In genomic region chr2:27369471-27370025, GRCh38 we compare ENCODE assay signal across 8 cellular contexts. TPM values are rescaled to one million over a fixed set of nuclear protein-coding genes. Genes with fewer than 3 reads are reported as not detected.
DNase-seq lines count a peak whose midpoint lies in the region; ATAC-seq, FAIRE-seq and TF ChIP-seq lines count a peak whose summit lies in the region.

No MANE protein-coding gene starts in this region.

- H3K27ac Mint-ChIP-seq in mesothelial cell of epicardium = peak overlapping the region; percentile 96
- H3K27ac Mint-ChIP-seq in type B pancreatic cell = peak overlapping the region; percentile 98

- H3K9ac ChIP-seq in SK-N-MC (ENCODE audit: insufficient read length) = peak overlapping the region; percentile 88
- H3K9ac ChIP-seq in endothelial cell of umbilical vein (replicated peaks; ENCODE audit: extremely low read depth, insufficient read depth, low read length) = peak overlapping the region; percentile 69

- peak; percentile 35 for DNase-seq in SKM-1 treated with dmso at 0.1 percent for 144 hours (lab: John Stamatoyannopoulos, UW; ENCODE audit: unreplicated experiment)
- DNase-seq in SKM-1 (lab: John Stamatoyannopoulos, UW; ENCODE audit: unreplicated experiment) = no peak
- DNase-seq in SK-N-MC (ENCODE audit: low read depth, low spot score) = no peak
- DNase-seq in endothelial cell of umbilical vein (ENCODE audit: low read depth, low spot score) = no peak
- no peak for DNase-seq in mesothelial cell of epicardium (ENCODE audit: low spot score in 2 of 2, unreplicated experiment in 2 of 2)
- DNase-seq in type B pancreatic cell (ENCODE audit: extremely low spot score, unreplicated experiment) = no peak

- H3K27ac ChIP-seq in SK-N-MC (peak overlapping the region; percentile 57), endothelial cell of umbilical vein (ENCODE audit: insufficient read depth, low read depth, low read length) (peak overlapping the region; percentile 9)

- H3K4me3 ChIP-seq in SK-N-MC (peak overlapping the region; percentile 94), endothelial cell of umbilical vein (replicated peaks in 1 of 3; ENCODE audit: insufficient read depth in 1 of 3, low read depth in 1 of 3, low read length in 3 of 3) (peak overlapping the region; percentile 53 to 75 (median 70))

- CTCF ChIA-PET in endothelial cell of umbilical vein (lab: Charles Lee) = interaction anchor here (0.6 to 1.4 kb wide), 11 partner anchors 9 to 314 kb away, joined by 3 to 8 read pairs (median 4); partner anchors contain the start of genes CAD, GTF3C2 and ZNF513

- H3K36me3 ChIP-seq in SK-N-MC (ENCODE audit: insufficient read depth, low read length) = peaks cover 61% of the 10 kb centered on the region
- H3K36me3 ChIP-seq in endothelial cell of umbilical vein (ENCODE audit: control insufficient read depth in 2 of 2, extremely low read depth in 1 of 2, insufficient read depth in 2 of 2, low read length in 2 of 2) = peaks cover 10 to 29% of the 10 kb centered on the region in 2 experiments

- H3K27me3 Mint-ChIP-seq in mesothelial cell of epicardium (ENCODE audit: low read depth) = no peaks in the 10 kb centered on the region
- H3K27me3 Mint-ChIP-seq in type B pancreatic cell = no peaks in the 10 kb centered on the region

- intact Hi-C loops in endothelial cell of umbilical vein (cut with micrococcal nuclease) = loop anchor here (1.0 to 5.0 kb wide), 6 partner anchors 11 to 157 kb away; partner anchors contain the start of genes ATRAID, GTF3C2, IFT172 and MPV17

- no peaks in the 10 kb centered on the region for H4K20me1 ChIP-seq in endothelial cell of umbilical vein (replicated peaks; ENCODE audit: control insufficient read depth, extremely low read depth, insufficient read depth, low read length)

- peak overlapping the region; percentile 89 for H3K4me2 ChIP-seq in endothelial cell of umbilical vein (ENCODE audit: insufficient read depth, low read length)

- FAIRE-seq in endothelial cell of umbilical vein (lab: Jason Lieb, UNC) = peak; percentile 44

- no peaks in the 10 kb centered on the region for H3K27me3 ChIP-seq in endothelial cell of umbilical vein (ENCODE audit: control insufficient read depth in 2 of 2, insufficient read depth in 2 of 2, low read length in 2 of 2)

- POLR2A ChIA-PET in endothelial cell of umbilical vein (lab: Charles Lee) = interaction anchor here (0.5 to 1.7 kb wide), 3 partner anchors 12 to 1941 kb away, joined by 4 to 7 read pairs (median 6); partner anchors contain the start of gene GTF3C2

- H3K36me3 Mint-ChIP-seq in mesothelial cell of epicardium = peaks cover 26% of the 10 kb centered on the region
- H3K36me3 Mint-ChIP-seq in type B pancreatic cell = peaks cover 26% of the 10 kb centered on the region

- H3K9me3 Mint-ChIP-seq in mesothelial cell of epicardium = no peaks in the 10 kb centered on the region
- H3K9me3 Mint-ChIP-seq in type B pancreatic cell = no peaks in the 10 kb centered on the region

- H3K79me2 ChIP-seq in endothelial cell of umbilical vein (ENCODE audit: control insufficient read depth, insufficient read depth, low read length) = peaks cover 30% of the 10 kb centered on the region

- peak overlapping the region; percentile 76 for H2AFZ ChIP-seq in endothelial cell of umbilical vein (ENCODE audit: low read depth, low read length)

- dilution Hi-C loops in endothelial cell of umbilical vein (cut with MboI; ENCODE audit: extremely low pct_ligation_motif_present, low sequenced_read_pairs) = no loop called here

- peak; percentile 5 for ATAC-seq in HG03066 (IDR thresholded peaks at IDR 0.05; ENCODE audit: low read depth, unreplicated experiment)
- no peak for ATAC-seq in GM21528 (IDR thresholded peaks at IDR 0.05; ENCODE audit: low FRiP score, unreplicated experiment)

- TF ChIP-seq POLR2A in endothelial cell of umbilical vein (IDR thresholded peaks at IDR 0.05; ENCODE audit: low read depth, low read length) = no peak

- H3K4me1 ChIP-seq in endothelial cell of umbilical vein (ENCODE audit: control insufficient read depth, extremely low read depth, insufficient read depth, low read length) = peaks cover 14% of the 10 kb centered on the region

- BruUV-seq in endothelial cell of umbilical vein (replicated peaks; lab: Mats Ljungman, UMichigan) = TSS peak; percentile 56

- H3K4me1 Mint-ChIP-seq in mesothelial cell of epicardium (peaks cover 25% of the 10 kb centered on the region), type B pancreatic cell (ENCODE audit: unreplicated experiment) (peaks cover 26% of the 10 kb centered on the region)

- TF ChIP-seq CTCF in endothelial cell of umbilical vein (IDR thresholded peaks at IDR 0.05; ENCODE audit: extremely low read depth in 1 of 2, insufficient read depth in 1 of 2, low read depth in 1 of 2, low read length in 2 of 2) (no peak), mesothelial cell of epicardium (IDR thresholded peaks at IDR 0.05; ENCODE audit: unreplicated experiment) (no peak), type B pancreatic cell (conservative IDR thresholded peaks at IDR 0.05) (no peak)

- peak overlapping the region; percentile 99 for H3K4me3 Mint-ChIP-seq in mesothelial cell of epicardium
- peak overlapping the region; percentile 96 for H3K4me3 Mint-ChIP-seq in type B pancreatic cell

- H3K9me1 ChIP-seq in endothelial cell of umbilical vein (replicated peaks; ENCODE audit: control insufficient read depth, extremely low read depth, insufficient read depth, low read length) = no peaks in the 10 kb centered on the region

- no peaks in the 10 kb centered on the region for H3K9me3 ChIP-seq in SK-N-MC (ENCODE audit: low read depth, low read length)
- no peaks in the 10 kb centered on the region for H3K9me3 ChIP-seq in endothelial cell of umbilical vein (replicated peaks; ENCODE audit: control insufficient read depth, insufficient read depth, low read length)

RNA-seq across cellular contexts. Expression of gene EIF2B4, which starts 0.6 kb away (rescaled TPM):
- total RNA-seq in endothelial cell of umbilical vein = 43.7 and 48.9 TPM in 2 replicates
- polyA plus RNA-seq in endothelial cell of umbilical vein = 63.2 and 66.5 TPM in 2 replicates
- polyA plus RNA-seq in endothelial cell of umbilical vein (2011; cell fraction: cytosol; rRNA removed) = 31.3 and 39.8 TPM in 2 replicates
- 112 and 122 TPM in 2 replicates for polyA plus RNA-seq in endothelial cell of umbilical vein (2011; cell fraction: nucleus; rRNA removed)
- polyA plus RNA-seq in endothelial cell of umbilical vein (2012) = 69.5 and 74.6 TPM in 2 replicates
- polyA minus RNA-seq in endothelial cell of umbilical vein = 85.5 and 86.7 TPM in 2 replicates
- 31.0 TPM for polyA minus RNA-seq in endothelial cell of umbilical vein (2011; cell fraction: cytosol; rRNA and poly(A)+ RNA removed)
- 19.4 and 25.0 TPM in 2 replicates for polyA minus RNA-seq in endothelial cell of umbilical vein (2011; cell fraction: nucleus; rRNA and poly(A)+ RNA removed)
- 42.2 to 49.0 TPM (median 47.1 TPM) in 3 replicates for total RNA-seq in mesothelial cell of epicardium
- total RNA-seq in type B pancreatic cell (ENCODE audit: low replicate concordance) = 43.9 and 56.0 TPM in 2 replicates

RNA-seq across cellular contexts. Expression of gene SNX17, which starts 0.9 kb away (rescaled TPM):
- 86.5 and 103 TPM in 2 replicates for total RNA-seq in endothelial cell of umbilical vein
- 127 and 130 TPM in 2 replicates for polyA plus RNA-seq in endothelial cell of umbilical vein
- 95.0 and 98.8 TPM in 2 replicates for polyA plus RNA-seq in endothelial cell of umbilical vein (2011; cell fraction: cytosol; rRNA removed)
- 106 and 110 TPM in 2 replicates for polyA plus RNA-seq in endothelial cell of umbilical vein (2011; cell fraction: nucleus; rRNA removed)
- 85.5 TPM in 2 replicates for polyA plus RNA-seq in endothelial cell of umbilical vein (2012)
- polyA minus RNA-seq in endothelial cell of umbilical vein = 88.2 and 91.9 TPM in 2 replicates
- 37.5 TPM for polyA minus RNA-seq in endothelial cell of umbilical vein (2011; cell fraction: cytosol; rRNA and poly(A)+ RNA removed)
- polyA minus RNA-seq in endothelial cell of umbilical vein (2011; cell fraction: nucleus; rRNA and poly(A)+ RNA removed) = 52.5 and 74.9 TPM in 2 replicates
- 83.0 to 88.4 TPM (median 88.2 TPM) in 3 replicates for total RNA-seq in mesothelial cell of epicardium
- total RNA-seq in type B pancreatic cell (ENCODE audit: low replicate concordance) = 74.7 and 94.3 TPM in 2 replicates

RNA-seq across cellular contexts. Expression of gene ZNF513, which starts 11.0 kb away (rescaled TPM):
- total RNA-seq in endothelial cell of umbilical vein (19.0 and 20.7 TPM in 2 replicates), mesothelial cell of epicardium (25.0 to 25.7 TPM (median 25.1 TPM) in 3 replicates), type B pancreatic cell (ENCODE audit: low replicate concordance) (25.3 and 25.9 TPM in 2 replicates)
- polyA plus RNA-seq in endothelial cell of umbilical vein = 30.6 and 43.2 TPM in 2 replicates
- polyA plus RNA-seq in endothelial cell of umbilical vein (2011; cell fraction: cytosol; rRNA removed) = 14.8 and 23.3 TPM in 2 replicates
- polyA plus RNA-seq in endothelial cell of umbilical vein (2011; cell fraction: nucleus; rRNA removed) = 56.9 and 60.4 TPM in 2 replicates
- 12.0 and 16.3 TPM in 2 replicates for polyA plus RNA-seq in endothelial cell of umbilical vein (2012)
- polyA minus RNA-seq in endothelial cell of umbilical vein = 8.2 and 10.5 TPM in 2 replicates
- 4.0 TPM for polyA minus RNA-seq in endothelial cell of umbilical vein (2011; cell fraction: cytosol; rRNA and poly(A)+ RNA removed)
- polyA minus RNA-seq in endothelial cell of umbilical vein (2011; cell fraction: nucleus; rRNA and poly(A)+ RNA removed) = 9.5 and 13.0 TPM in 2 replicates

RNA-seq across cellular contexts. Expression of gene GTF3C2, which starts 13.0 kb away (rescaled TPM):
- total RNA-seq in endothelial cell of umbilical vein (57.4 and 63.2 TPM in 2 replicates), mesothelial cell of epicardium (87.5 to 90.1 TPM (median 89.3 TPM) in 3 replicates), type B pancreatic cell (ENCODE audit: low replicate concordance) (74.2 and 76.5 TPM in 2 replicates)
- polyA plus RNA-seq in endothelial cell of umbilical vein = 59.7 and 68.3 TPM in 2 replicates
- 43.4 and 47.8 TPM in 2 replicates for polyA plus RNA-seq in endothelial cell of umbilical vein (2011; cell fraction: cytosol; rRNA removed)
- polyA plus RNA-seq in endothelial cell of umbilical vein (2011; cell fraction: nucleus; rRNA removed) = 161 and 188 TPM in 2 replicates
- polyA plus RNA-seq in endothelial cell of umbilical vein (2012) = 50.4 and 61.9 TPM in 2 replicates
- polyA minus RNA-seq in endothelial cell of umbilical vein = 90.4 and 101 TPM in 2 replicates
- 50.4 TPM for polyA minus RNA-seq in endothelial cell of umbilical vein (2011; cell fraction: cytosol; rRNA and poly(A)+ RNA removed)
- polyA minus RNA-seq in endothelial cell of umbilical vein (2011; cell fraction: nucleus; rRNA and poly(A)+ RNA removed) = 62.7 and 91.9 TPM in 2 replicates

RNA-seq across cellular contexts. Expression of gene PPM1G, which starts 39.8 kb away (rescaled TPM):
- total RNA-seq in endothelial cell of umbilical vein = 131 and 135 TPM in 2 replicates
- polyA plus RNA-seq in endothelial cell of umbilical vein = 38.3 and 48.1 TPM in 2 replicates
- 75.3 and 86.4 TPM in 2 replicates for polyA plus RNA-seq in endothelial cell of umbilical vein (2011; cell fraction: cytosol; rRNA removed)
- 52.3 and 61.0 TPM in 2 replicates for polyA plus RNA-seq in endothelial cell of umbilical vein (2011; cell fraction: nucleus; rRNA removed)
- polyA plus RNA-seq in endothelial cell of umbilical vein (2012) = 143 and 171 TPM in 2 replicates
- polyA minus RNA-seq in endothelial cell of umbilical vein = 73.8 and 75.0 TPM in 2 replicates
- 103 TPM for polyA minus RNA-seq in endothelial cell of umbilical vein (2011; cell fraction: cytosol; rRNA and poly(A)+ RNA removed)
- 17.1 and 18.1 TPM in 2 replicates for polyA minus RNA-seq in endothelial cell of umbilical vein (2011; cell fraction: nucleus; rRNA and poly(A)+ RNA removed)
- total RNA-seq in mesothelial cell of epicardium = 60.0 to 63.7 TPM (median 62.4 TPM) in 3 replicates
- total RNA-seq in type B pancreatic cell (ENCODE audit: low replicate concordance) = 80.4 and 95.3 TPM in 2 replicates
